Comparison of ENCODE assay signal across 30 cellular contexts in genomic region chr16:29912087-29912486, GRCh38. TPM values are rescaled to one million over a fixed set of nuclear protein-coding genes. Genes with fewer than 3 reads are reported as not detected.
DNase-seq lines count a peak whose midpoint lies in the region; ATAC-seq, FAIRE-seq and TF ChIP-seq lines count a peak whose summit lies in the region.
"Had no signal": no experiment of that assay in that cellular context is flagged by ENCODE, and none has a peak within 500 bp of the region (broad histone marks: within the 10 kb centered on the region; RNA-seq: fewer than 3 reads in every experiment).

No MANE protein-coding gene starts in this region.

- no peak overlapping the region for H3K18ac ChIP-seq in H1 (ENCODE audit: extremely low read depth, low read length)

- no peak overlapping the region for H3K14ac ChIP-seq in H1 (ENCODE audit: insufficient read length)

- H3K27me3 ChIP-seq in H1 (replicated peaks in 1 of 4; ENCODE audit: control insufficient read depth in 3 of 4, extremely low read depth in 1 of 4, insufficient read depth in 3 of 4, low read length in 3 of 4) = no peaks in the 10 kb centered on the region
- H3K27me3 ChIP-seq: cardiac muscle cell, right atrium auricular region, stomach, tibial artery had no signal

- H3K4ac ChIP-seq in H1 (replicated peaks; ENCODE audit: insufficient read length, low read depth, low read length) = no peak overlapping the region

- H3K56ac ChIP-seq in H1 (replicated peaks; ENCODE audit: insufficient read length, low read depth, low read length) = no peak overlapping the region

- H3K9me3 ChIP-seq in H1 (ENCODE audit: insufficient read depth in 2 of 2, low read depth in 1 of 2, low read length in 1 of 2) = no peaks in the 10 kb centered on the region
- H3K9me3 ChIP-seq: right atrium auricular region, stomach, tibial artery had no signal

- no peak overlapping the region for H4K91ac ChIP-seq in H1 (replicated peaks; ENCODE audit: insufficient read length, low read length)

- no peak overlapping the region for H2AFZ ChIP-seq in H1 (ENCODE audit: low read length)
- H2AFZ ChIP-seq: parathyroid adenoma had no signal

- peak overlapping the region; percentile 14 for H2BK120ac ChIP-seq in H1 (replicated peaks; ENCODE audit: low read depth, low read length)

- no peak overlapping the region for H2BK15ac ChIP-seq in H1 (ENCODE audit: low read length)

- peak overlapping the region; percentile 86; the same call in 1 of the 2 replicates for H4K8ac ChIP-seq in H1 (ENCODE audit: extremely low read depth, insufficient read depth, low read length)

- no peak overlapping the region for H2BK12ac ChIP-seq in H1 (ENCODE audit: low read depth, low read length)

- no peak for FAIRE-seq in H1 (lab: Jason Lieb, UNC)
- FAIRE-seq: A204.1, D721Med, GM12892, kidney had no signal

- no peak overlapping the region for H2BK5ac ChIP-seq in H1 (ENCODE audit: low read depth, low read length)

- no peak overlapping the region for H3K9ac ChIP-seq in H1 (replicated peaks in 1 of 4; ENCODE audit: extremely low read depth in 1 of 4, low read depth in 3 of 4, low read length in 3 of 4)
- H3K9ac ChIP-seq: parathyroid adenoma had no signal

- ATAC-seq in GM18498 (IDR thresholded peaks at IDR 0.05; ENCODE audit: unreplicated experiment) = no peak
- ATAC-seq: activated naive CD4-positive, alpha-beta T cell treated with anti-CD3 and anti-CD28 coated beads, Interleukin-2, amount 50 U/mL, for 72 hours had no signal

- H3K4me2 ChIP-seq in H1 (ENCODE audit: insufficient read depth in 1 of 2, low read depth in 2 of 2, low read length in 2 of 2) = no peak overlapping the region
- H3K4me2 ChIP-seq: smooth muscle cell had no signal

- TF ChIP-seq EP300 in H1 (IDR thresholded peaks at IDR 0.05; ENCODE audit: borderline replicate concordance in 1 of 2, low read depth in 2 of 2, low read length in 2 of 2) = no peak

- POLR2A ChIA-PET in H1 (lab: Charles Lee; ENCODE audit: partially characterized antibody) = interaction anchor here (0.6 to 6.4 kb wide), 9 partner anchors 10 to 224 kb away, joined by 3 to 52 read pairs (median 5); partner anchors contain the start of genes ASPHD1, KCTD13, SEZ6L2 and TMEM219

- no peak for TF ChIP-seq POLR2A in H1 (IDR thresholded peaks at IDR 0.05; ENCODE audit: control extremely low read depth in 1 of 2, low read depth in 2 of 2, low read length in 2 of 2)

- CTCF ChIA-PET in H1 (lab: Charles Lee; ENCODE audit: partially characterized antibody) = interaction anchor here (0.5 to 2.4 kb wide), 14 partner anchors 9 to 123 kb away, joined by 3 to 14 read pairs (median 3); partner anchors contain the start of genes ASPHD1, KCTD13 and MVP

- H3K23ac ChIP-seq in H1 (ENCODE audit: insufficient read length) = no peak overlapping the region

- TF ChIP-seq RAD21 in H1 (IDR thresholded peaks at IDR 0.05 in 1 of 2, conservative IDR thresholded peaks at IDR 0.05 in 1 of 2; ENCODE audit: low read depth in 2 of 2, low read length in 2 of 2) = no peak

- H3K4me1 ChIP-seq in H1 (replicated peaks in 1 of 4; ENCODE audit: control insufficient read depth in 3 of 4, insufficient read depth in 4 of 4, low read length in 3 of 4) = peaks cover 0 to 6% (median 2%) of the 10 kb centered on the region in 4 experiments; a peak in 3 of 7 replicates
- H3K4me1 ChIP-seq: right atrium auricular region, stomach, tibial artery had no signal

- H4K20me1 ChIP-seq in H1 (replicated peaks in 1 of 2; ENCODE audit: control insufficient read depth in 1 of 2, insufficient read depth in 2 of 2, low read length in 2 of 2) = peaks cover 0 to 6% of the 10 kb centered on the region in 2 experiments

- no peak for TF ChIP-seq CTCF in 22Rv1 (IDR thresholded peaks at IDR 0.05)
- TF ChIP-seq CTCF in H1 (IDR thresholded peaks at IDR 0.05; ENCODE audit: control extremely low read depth in 1 of 3, insufficient read depth in 1 of 3, low read depth in 1 of 3, low read length in 3 of 3) = no peak

- H2AK5ac ChIP-seq in H1 (ENCODE audit: low read depth, low read length) = 0 out of 2 replicates have a peak overlapping the region, but pooled peaks have one; percentile 39

- WGBS in H1 (ENCODE audit: extremely low coverage in 1 of 2, insufficient coverage in 1 of 2, insufficient read length in 1 of 2, insufficient replicate concordance in 2 of 2, low coverage in 1 of 2, low lambda C conversion rate in 2 of 2, missing lambda C conversion rate in 1 of 2), 2 experiments = 94% methylated on average over 11 of the region's 11 CpGs; no CpG with 5 or more reads in 1 of the 2 experiments

- no peak overlapping the region for H4K5ac ChIP-seq in H1 (ENCODE audit: insufficient read length, low read depth, low read length)

- H3K4me3 ChIP-seq in H1 (ENCODE audit: extremely low read depth in 1 of 4, insufficient read depth in 2 of 4, low read depth in 3 of 4, low read length in 4 of 4) = no peak overlapping the region
- H3K4me3 ChIP-seq: cardiac muscle cell, lung, right atrium auricular region, smooth muscle cell, stomach, tibial artery had no signal

- DNase-seq in NCI-H146 (lab: John Stamatoyannopoulos, UW) = peak; percentile 80
- no peak for DNase-seq in H1 (ENCODE audit: low read depth in 1 of 2, low spot score in 2 of 2)
- DNase-seq in activated naive CD4-positive, alpha-beta T cell treated with anti-CD3 and anti-CD28 coated beads, Interleukin-2, amount 50 U/mL, for 16 hours = no peak
- DNase-seq in NOMO-1 treated with DMSO at 0.1 percent for 48 hours (lab: John Stamatoyannopoulos, UW; ENCODE audit: unreplicated experiment) = no peak
- DNase-seq: activated CD4-positive, alpha-beta T cell treated with anti-CD3 and anti-CD28 coated beads, Interleukin-2, amount 50 U/mL, for 48 hours; activated CD8-positive, alpha-beta memory T cell treated with anti-CD3 and anti-CD28 coated beads, Interleukin-2, amount 50 U/mL, for 4 hours; CD4-positive, CD25-positive, alpha-beta regulatory T cell; cortex of kidney; head of caudate nucleus; kidney; NCI-H1092; NCI-H187 treated with DMSO at 0.1 percent for 48 hours; NCI-H345; NCI-H748 treated with DMSO at 0.1 percent for 48 hours; stimulated activated CD4-positive, alpha-beta T cell treated with anti-CD3 and anti-CD28 coated beads, Interleukin-2, amount 100 ng/mL, for 24 hours; stomach had no signal

- H2BK20ac ChIP-seq in H1 (ENCODE audit: low read length) = no peak overlapping the region

- H3K79me2 ChIP-seq in H1 (ENCODE audit: control insufficient read depth in 1 of 2, insufficient read depth in 2 of 2, low read length in 2 of 2) = no peaks in the 10 kb centered on the region
- H3K79me2 ChIP-seq: parathyroid adenoma had no signal

- H3K23me2 ChIP-seq in H1 (ENCODE audit: low read depth, low read length) = no peaks in the 10 kb centered on the region

- no peaks in the 10 kb centered on the region; a peak in 2 of 8 replicates for H3K36me3 ChIP-seq in H1 (ENCODE audit: control insufficient read depth in 2 of 4, insufficient read depth in 4 of 4, low read length in 3 of 4)
- H3K36me3 ChIP-seq: cardiac muscle cell, right atrium auricular region had no signal

- H3K79me1 ChIP-seq in H1 (ENCODE audit: low read depth, low read length) = no peaks in the 10 kb centered on the region

- H3K27ac ChIP-seq in 22Rv1 (0 out of 2 replicates have a peak overlapping the region, but pooled peaks have one; percentile 10), H1 (ENCODE audit: low read depth, low read length) (no peak overlapping the region)
- H3K27ac ChIP-seq: cardiac muscle cell, parathyroid adenoma, right atrium auricular region, RWPE1, stomach, tibial artery had no signal

RNA-seq across cellular contexts. Expression of gene ASPHD1, which starts 11.8 kb away (rescaled TPM):
- total RNA-seq in H1 (2021; fragmentation: NEBNext Ultra II Directional; extraction: Animal tissue kit (Norgen Biotek cat#: 25700)) = 17.8 and 18.6 TPM in 2 replicates
- 14.1 and 14.5 TPM in 2 replicates for polyA plus RNA-seq in H1 (2011; rRNA removed)
- 11.6 TPM for polyA plus RNA-seq in H1 (2011; cell fraction: cytosol; rRNA removed)
- 14.1 TPM for polyA plus RNA-seq in H1 (2011; cell fraction: nucleus; rRNA removed)
- 12.6 to 24.9 TPM (median 23.4 TPM) in 4 replicates for polyA plus RNA-seq in H1 (2012, experiment 1 of 2)
- 10.3 TPM for polyA plus RNA-seq in H1 (2012, experiment 2 of 2)
- 10.5 TPM for polyA plus RNA-seq in H1 (2013, experiment 1 of 2)
- polyA plus RNA-seq in H1 (2013, experiment 2 of 2) = 10.8 TPM
- polyA minus RNA-seq in H1 (2011; rRNA and poly(A)+ RNA removed) = 1.0 and 1.4 TPM in 2 replicates
- polyA minus RNA-seq in H1 (2011; cell fraction: cytosol; rRNA and poly(A)+ RNA removed) = 5.0 TPM
- polyA minus RNA-seq in H1 (2011; cell fraction: nucleus; rRNA and poly(A)+ RNA removed) = 5.7 TPM
- total RNA-seq: CD4-positive, CD25-positive, alpha-beta regulatory T cell had no signal
- polyA plus RNA-seq: CD4-positive, CD25-positive, alpha-beta regulatory T cell; IgD-negative memory B cell had no signal

RNA-seq across cellular contexts. Expression of gene SEZ6L2, which starts 12.7 kb away (rescaled TPM):
- 43.5 and 46.6 TPM in 2 replicates for total RNA-seq in H1 (2021; fragmentation: NEBNext Ultra II Directional; extraction: Animal tissue kit (Norgen Biotek cat#: 25700))
- polyA plus RNA-seq in H1 (2011; rRNA removed) = 47.7 and 65.7 TPM in 2 replicates
- 22.1 TPM for polyA plus RNA-seq in H1 (2011; cell fraction: cytosol; rRNA removed)
- polyA plus RNA-seq in H1 (2011; cell fraction: nucleus; rRNA removed) = 51.2 TPM
- 31.1 to 59.1 TPM (median 54.7 TPM) in 4 replicates for polyA plus RNA-seq in H1 (2012, experiment 1 of 2)
- 45.0 TPM for polyA plus RNA-seq in H1 (2012, experiment 2 of 2)
- polyA plus RNA-seq in H1 (2013, experiment 1 of 2) = 104 TPM
- 87.1 TPM for polyA plus RNA-seq in H1 (2013, experiment 2 of 2)
- polyA minus RNA-seq in H1 (2011; rRNA and poly(A)+ RNA removed) = 12.5 and 14.5 TPM in 2 replicates
- 27.9 TPM for polyA minus RNA-seq in H1 (2011; cell fraction: cytosol; rRNA and poly(A)+ RNA removed)
- polyA minus RNA-seq in H1 (2011; cell fraction: nucleus; rRNA and poly(A)+ RNA removed) = 17.1 TPM
- total RNA-seq: CD4-positive, CD25-positive, alpha-beta regulatory T cell had no signal
- polyA plus RNA-seq: CD4-positive, CD25-positive, alpha-beta regulatory T cell; IgD-negative memory B cell had no signal

RNA-seq across cellular contexts. Expression of gene KCTD13, which starts 13.9 kb away (rescaled TPM):
- 10.8 and 12.3 TPM in 2 replicates for total RNA-seq in H1 (2021; fragmentation: NEBNext Ultra II Directional; extraction: Animal tissue kit (Norgen Biotek cat#: 25700))
- 9.2 and 14.0 TPM in 2 replicates for polyA plus RNA-seq in H1 (2011; rRNA removed)
- 8.1 TPM for polyA plus RNA-seq in H1 (2011; cell fraction: cytosol; rRNA removed)
- polyA plus RNA-seq in H1 (2011; cell fraction: nucleus; rRNA removed) = 25.8 TPM
- 9.4 to 12.3 TPM (median 11.3 TPM) in 4 replicates for polyA plus RNA-seq in H1 (2012, experiment 1 of 2)
- 8.0 TPM for polyA plus RNA-seq in H1 (2012, experiment 2 of 2)
- 10.2 TPM for polyA plus RNA-seq in H1 (2013, experiment 1 of 2)
- polyA plus RNA-seq in H1 (2013, experiment 2 of 2) = 8.2 TPM
- 4.2 and 6.4 TPM in 2 replicates for polyA minus RNA-seq in H1 (2011; rRNA and poly(A)+ RNA removed)
- polyA minus RNA-seq in H1 (2011; cell fraction: cytosol; rRNA and poly(A)+ RNA removed) = 5.6 TPM
- polyA minus RNA-seq in H1 (2011; cell fraction: nucleus; rRNA and poly(A)+ RNA removed) = 10.5 TPM

RNA-seq across cellular contexts. Expression of gene CDIPT, which starts 49.1 kb away (rescaled TPM):
- total RNA-seq in H1 (2021; fragmentation: NEBNext Ultra II Directional; extraction: Animal tissue kit (Norgen Biotek cat#: 25700)) = 69.2 and 70.9 TPM in 2 replicates
- 140 and 190 TPM in 2 replicates for polyA plus RNA-seq in H1 (2011; rRNA removed)
- polyA plus RNA-seq in H1 (2011; cell fraction: cytosol; rRNA removed) = 121 TPM
- polyA plus RNA-seq in H1 (2011; cell fraction: nucleus; rRNA removed) = 112 TPM
- 68.6 to 81.2 TPM (median 78.1 TPM) in 4 replicates for polyA plus RNA-seq in H1 (2012, experiment 1 of 2)
- 94.9 TPM for polyA plus RNA-seq in H1 (2012, experiment 2 of 2)
- 63.4 TPM for polyA plus RNA-seq in H1 (2013, experiment 1 of 2)
- 67.9 TPM for polyA plus RNA-seq in H1 (2013, experiment 2 of 2)
- polyA minus RNA-seq in H1 (2011; rRNA and poly(A)+ RNA removed) = 50.1 and 60.7 TPM in 2 replicates
- 63.3 TPM for polyA minus RNA-seq in H1 (2011; cell fraction: cytosol; rRNA and poly(A)+ RNA removed)
- polyA minus RNA-seq in H1 (2011; cell fraction: nucleus; rRNA and poly(A)+ RNA removed) = 28.2 TPM

RNA-seq across cellular contexts. Expression of gene TMEM219, which starts 49.8 kb away (rescaled TPM):
- 60.2 and 64.9 TPM in 2 replicates for total RNA-seq in H1 (2021; fragmentation: NEBNext Ultra II Directional; extraction: Animal tissue kit (Norgen Biotek cat#: 25700))
- polyA plus RNA-seq in H1 (2011; rRNA removed) = 116 and 150 TPM in 2 replicates
- 77.7 TPM for polyA plus RNA-seq in H1 (2011; cell fraction: cytosol; rRNA removed)
- 113 TPM for polyA plus RNA-seq in H1 (2011; cell fraction: nucleus; rRNA removed)
- polyA plus RNA-seq in H1 (2012, experiment 1 of 2) = 64.5 to 81.2 TPM (median 72.6 TPM) in 4 replicates
- polyA plus RNA-seq in H1 (2012, experiment 2 of 2) = 121 TPM
- polyA plus RNA-seq in H1 (2013, experiment 1 of 2) = 56.4 TPM
- polyA plus RNA-seq in H1 (2013, experiment 2 of 2) = 57.6 TPM
- 31.1 and 35.0 TPM in 2 replicates for polyA minus RNA-seq in H1 (2011; rRNA and poly(A)+ RNA removed)
- 44.7 TPM for polyA minus RNA-seq in H1 (2011; cell fraction: cytosol; rRNA and poly(A)+ RNA removed)
- 37.2 TPM for polyA minus RNA-seq in H1 (2011; cell fraction: nucleus; rRNA and poly(A)+ RNA removed)
